ENCODE assay signal across 8 cellular contexts in genomic region chr11:118171274-118172062, GRCh38. TPM values are rescaled to one million over a fixed set of nuclear protein-coding genes. Genes with fewer than 3 reads are reported as not detected.
A peak's percentile ranks its signal among the peaks of the same experiment; 100 is the strongest.
DNase-seq lines count a peak whose midpoint lies in the region; ATAC-seq, FAIRE-seq and TF ChIP-seq lines count a peak whose summit lies in the region.

No MANE protein-coding gene starts in this region.

- no peaks in the 10 kb centered on the region for H4K20me1 ChIP-seq in keratinocyte (ENCODE audit: control insufficient read depth, extremely low read depth, insufficient read depth, low read length)

- no peaks in the 10 kb centered on the region for H3K79me2 ChIP-seq in keratinocyte (ENCODE audit: control insufficient read depth, insufficient read depth, low read length)

- H3K4me3 ChIP-seq in keratinocyte (ENCODE audit: control insufficient read depth in 2 of 3, extremely low read depth in 1 of 3, insufficient read depth in 2 of 3, low read depth in 1 of 3, low read length in 3 of 3), result no peak overlapping the region

- H2AFZ ChIP-seq in keratinocyte (ENCODE audit: control insufficient read depth, low read length), result peak overlapping the region; percentile 38

- no peaks in the 10 kb centered on the region for H3K27me3 ChIP-seq in keratinocyte (ENCODE audit: control insufficient read depth, extremely low read depth, insufficient read depth, low read length)

- DNase-seq in SIG-M5 treated with dmso at 0.1 percent for 504 hours (lab: John Stamatoyannopoulos, UW; ENCODE audit: unreplicated experiment) (peak; percentile 47), SIG-M5 (lab: John Stamatoyannopoulos, UW) (no peak), NCI-H2029 treated with DMSO at 0.1 percent for 48 hours (lab: John Stamatoyannopoulos, UW) (peak; percentile 28), caudate nucleus (lab: John Stamatoyannopoulos, UW) (peak in 59 of 61 donors; percentile 26 to 92 (median 76)), keratinocyte (ENCODE audit: low read depth, low spot score) (no peak)
- DNase-seq in activated CD4-positive, CD25-positive, alpha-beta regulatory T cell treated with anti-CD3 and anti-CD28 coated beads, Interleukin-2, amount 50 U/mL, for 16 hours (ENCODE audit: low read depth, low spot score), result peak; percentile 43
- peak; percentile 60 to 68 (median 64) for DNase-seq in stimulated activated CD4-positive, alpha-beta T cell treated with anti-CD3 and anti-CD28 coated beads, Interleukin-1b, Interleukin-23, amount 100 ng/mL, for 24 hours (ENCODE audit: low read depth in 4 of 4, low spot score in 1 of 4)

- no peak for ATAC-seq in GM21423 (IDR thresholded peaks at IDR 0.05; ENCODE audit: unreplicated experiment)

- H3K9ac ChIP-seq in keratinocyte (ENCODE audit: control insufficient read depth, extremely low read depth, insufficient read depth, low read length), result no peak overlapping the region

- no peaks in the 10 kb centered on the region for H3K36me3 ChIP-seq in keratinocyte (ENCODE audit: control insufficient read depth in 2 of 2, extremely low read depth in 1 of 2, insufficient read depth in 2 of 2, low read length in 2 of 2)

- peak; percentile 90 for FAIRE-seq in keratinocyte (lab: Jason Lieb, UNC)

- H3K27ac ChIP-seq in caudate nucleus (ENCODE audit: low read depth, low read length) (peak overlapping the region; percentile 60), keratinocyte (ENCODE audit: control insufficient read depth, insufficient read depth, low read length) (no peak overlapping the region)

- H3K4me1 ChIP-seq in keratinocyte (ENCODE audit: control insufficient read depth, extremely low read depth, insufficient read depth, low read length), result peaks cover 23% of the 10 kb centered on the region

- peaks cover 5% of the 10 kb centered on the region for H3K9me1 ChIP-seq in keratinocyte (ENCODE audit: control insufficient read depth, extremely low read depth, insufficient read depth, low read length)

- TF ChIP-seq CTCF in keratinocyte (optimal IDR thresholded peaks at IDR 0.05 in 1 of 3, IDR thresholded peaks at IDR 0.05 in 1 of 3, conservative IDR thresholded peaks at IDR 0.05 in 1 of 3; ENCODE audit: extremely low read depth in 1 of 3, insufficient read depth in 2 of 3, low read length in 3 of 3), result peak; percentile 83 to 95 (median 93)

- H3K9me3 ChIP-seq in keratinocyte (ENCODE audit: control insufficient read depth, low read depth, low read length), result no peaks in the 10 kb centered on the region

- no peak overlapping the region for H3K4me2 ChIP-seq in keratinocyte (ENCODE audit: control insufficient read depth, extremely low read depth, insufficient read depth, low read depth, low read length)

- dilution Hi-C loops in keratinocyte (cut with MboI; ENCODE audit: extremely low pct_ligation_motif_present, low sequenced_read_pairs), result no loop called here

RNA-seq across cellular contexts. Expression of gene SCN2B, which starts 5.0 kb away (rescaled TPM):
- polyA plus RNA-seq in keratinocyte, result 0.48 to 0.59 TPM (median 0.56 TPM) in 3 replicates
- polyA plus RNA-seq in keratinocyte (2011; ENCODE audit: low read depth), result not detected
- 0.18 and 0.22 TPM in 2 replicates for polyA plus RNA-seq in keratinocyte (2011; cell fraction: cytosol; rRNA removed)
- 0.89 and 1.1 TPM in 2 replicates for polyA plus RNA-seq in keratinocyte (2011; cell fraction: nucleus; rRNA removed)
- polyA plus RNA-seq in keratinocyte (2012; ENCODE audit: low replicate concordance), result 0.27 and 0.46 TPM in 2 replicates
- polyA minus RNA-seq in keratinocyte, result 0.66 to 1.3 TPM (median 0.89 TPM) in 3 replicates
- polyA minus RNA-seq in keratinocyte (2011; cell fraction: cytosol; rRNA and poly(A)+ RNA removed), result not detected
- 0.95 and 1.8 TPM in 2 replicates for polyA minus RNA-seq in keratinocyte (2011; cell fraction: nucleus; rRNA and poly(A)+ RNA removed)

RNA-seq across cellular contexts. Expression of gene SCN4B, which starts 18.8 kb away (rescaled TPM):
- 6.3 to 10.8 TPM (median 7.7 TPM) in 3 replicates for polyA plus RNA-seq in keratinocyte
- polyA plus RNA-seq in keratinocyte (2011; ENCODE audit: low read depth), result 3.9 TPM
- polyA plus RNA-seq in keratinocyte (2011; cell fraction: cytosol; rRNA removed), result 4.1 and 4.9 TPM in 2 replicates
- polyA plus RNA-seq in keratinocyte (2011; cell fraction: nucleus; rRNA removed), result 14.6 and 22.7 TPM in 2 replicates
- polyA plus RNA-seq in keratinocyte (2012; ENCODE audit: low replicate concordance), result 5.3 and 15.1 TPM in 2 replicates
- 7.0 to 9.4 TPM (median 7.7 TPM) in 3 replicates for polyA minus RNA-seq in keratinocyte
- 7.7 TPM for polyA minus RNA-seq in keratinocyte (2011; cell fraction: cytosol; rRNA and poly(A)+ RNA removed)
- polyA minus RNA-seq in keratinocyte (2011; cell fraction: nucleus; rRNA and poly(A)+ RNA removed), result 7.9 and 15.6 TPM in 2 replicates

RNA-seq across cellular contexts. Expression of gene JAML, which starts 53.3 kb away (rescaled TPM):
- polyA plus RNA-seq in keratinocyte, result 0.01 TPM in 1 of 3 replicates, not detected in the others
- polyA plus RNA-seq in keratinocyte (2011; ENCODE audit: low read depth), result 0.35 TPM
- not detected in 2 replicates for polyA plus RNA-seq in keratinocyte (2011; cell fraction: cytosol; rRNA removed)
- 0.13 TPM in 1 of 2 replicates, not detected in the other for polyA plus RNA-seq in keratinocyte (2011; cell fraction: nucleus; rRNA removed)
- polyA plus RNA-seq in keratinocyte (2012; ENCODE audit: low replicate concordance), result 0.16 TPM in 1 of 2 replicates, not detected in the other
- polyA minus RNA-seq in keratinocyte, result not detected in 3 replicates
- not detected for polyA minus RNA-seq in keratinocyte (2011; cell fraction: cytosol; rRNA and poly(A)+ RNA removed)
- not detected in 2 replicates for polyA minus RNA-seq in keratinocyte (2011; cell fraction: nucleus; rRNA and poly(A)+ RNA removed)

Comparison
In these comparisons a context has a peak if more than half of its experiments do, and no peak if none do; other contexts are left out.
1. DNase-seq: peak in SIG-M5 treated with dmso at 0.1 percent for 504 hours (single experiment), NCI-H2029 treated with DMSO at 0.1 percent for 48 hours (single experiment), activated CD4-positive, CD25-positive, alpha-beta regulatory T cell treated with anti-CD3 and anti-CD28 coated beads, Interleukin-2, amount 50 U/mL, for 16 hours (single experiment), caudate nucleus (59 of 61) and stimulated activated CD4-positive, alpha-beta T cell treated with anti-CD3 and anti-CD28 coated beads, Interleukin-1b, Interleukin-23, amount 100 ng/mL, for 24 hours (4 of 4); none in SIG-M5 (single experiment) and keratinocyte (single experiment).